ENCODE assay signal across 10 cellular contexts in genomic region chr19:50258918-50259372, GRCh38. TPM values are rescaled to one million over a fixed set of nuclear protein-coding genes. Genes with fewer than 3 reads are reported as not detected.
DNase-seq lines count a peak whose midpoint lies in the region; ATAC-seq and TF ChIP-seq lines count a peak whose summit lies in the region.
"Had no signal": no experiment of that assay in that cellular context is flagged by ENCODE, and none has a peak within 500 bp of the region (broad histone marks: within the 10 kb centered on the region; RNA-seq: fewer than 3 reads in every experiment).

No MANE protein-coding gene starts in this region.

- H2AK5ac ChIP-seq in neuronal stem cell (ENCODE audit: low read depth, low read length) = no peak overlapping the region

- no peak overlapping the region for H3K4me3 ChIP-seq in neuronal stem cell (ENCODE audit: low read length in 2 of 2)
- H3K4me3 ChIP-seq: lung had no signal

- no peaks in the 10 kb centered on the region for H3K27me3 ChIP-seq in neuronal stem cell (ENCODE audit: control insufficient read depth in 3 of 3, insufficient read depth in 3 of 3, low read depth in 1 of 3, low read length in 3 of 3)

- POLR2A ChIA-PET in RWPE1 (lab: Yijun Ruan, JAX; ENCODE audit: low non-redundant PET) = no interaction called here

- no peak overlapping the region for H3K4me2 ChIP-seq in neuronal stem cell (ENCODE audit: insufficient read depth, low read length, poor library complexity, severe bottlenecking)

- no peak overlapping the region for H3K4ac ChIP-seq in neuronal stem cell (ENCODE audit: low read length)

- H3K27ac ChIP-seq in 22Rv1 (no peak overlapping the region), RWPE1 (no peak overlapping the region), neuronal stem cell (replicated peaks; ENCODE audit: low read length) (no peak overlapping the region)

- H3K23ac ChIP-seq in neuronal stem cell (ENCODE audit: low read depth, low read length, poor library complexity) = no peak overlapping the region

- WGBS in neuronal stem cell (ENCODE audit: extremely low coverage in 2 of 2, insufficient read length in 2 of 2, insufficient replicate concordance in 1 of 2), 2 donors = no CpG with 5 or more reads among the region's 25 CpGs

- H2AFZ ChIP-seq in neuronal stem cell (ENCODE audit: low read length) = no peak overlapping the region

- no peak overlapping the region for H3K14ac ChIP-seq in neuronal stem cell (ENCODE audit: low read length)

- no peaks in the 10 kb centered on the region for H3K4me1 ChIP-seq in neuronal stem cell (ENCODE audit: control insufficient read depth in 2 of 2, insufficient read depth in 1 of 2, low read depth in 1 of 2, low read length in 2 of 2)

- no peaks in the 10 kb centered on the region for H3K79me1 ChIP-seq in neuronal stem cell (ENCODE audit: low read depth, low read length)

- ATAC-seq in left colon (peak; percentile 34), HG03460 (IDR thresholded peaks at IDR 0.05; ENCODE audit: unreplicated experiment) (no peak)

- no peak overlapping the region for H3K9ac ChIP-seq in neuronal stem cell (ENCODE audit: low read depth, low read length, poor library complexity)

- H2BK120ac ChIP-seq in neuronal stem cell (ENCODE audit: low read depth, low read length) = no peak overlapping the region

- CTCF ChIA-PET in RWPE1 (lab: Yijun Ruan, JAX) = interaction anchor here (0.5 to 1.2 kb wide), 9 partner anchors 10 to 1469 kb away, joined by 3 to 6 read pairs (median 3); no protein-coding TSS in a partner anchor

- intact Hi-C loops in left colon (cut with DNase I, micrococcal nuclease) = no loop called here

- H3K9me3 ChIP-seq in neuronal stem cell (replicated peaks in 1 of 2; ENCODE audit: control insufficient read depth in 2 of 2, insufficient read depth in 1 of 2, low read depth in 1 of 2, low read length in 2 of 2) = peaks cover 0 to 2% of the 10 kb centered on the region in 2 donors

- no peak overlapping the region for H2BK5ac ChIP-seq in neuronal stem cell (ENCODE audit: low read length)

- DNase-seq in RWPE1 (ENCODE audit: low spot score) (no peak), left colon (peak in 1 of 2 donors; percentile 29), neuronal stem cell (ENCODE audit: low spot score) (no peak), SIG-M5 treated with dmso at 0.1 percent for 504 hours (lab: John Stamatoyannopoulos, UW; ENCODE audit: unreplicated experiment) (no peak), NCI-H187 treated with DMSO at 0.1 percent for 48 hours (lab: John Stamatoyannopoulos, UW) (no peak)
- DNase-seq: SHP77 treated with DMSO at 0.1 percent for 48 hours had no signal

- H4K8ac ChIP-seq in neuronal stem cell (ENCODE audit: low read depth, low read length) = no peak overlapping the region

- H3K36me3 ChIP-seq in neuronal stem cell (replicated peaks in 1 of 2; ENCODE audit: control insufficient read depth in 2 of 2, insufficient read depth in 2 of 2, low read length in 2 of 2) = peaks cover 0 to 3% of the 10 kb centered on the region in 2 donors

- no peak overlapping the region for H4K91ac ChIP-seq in neuronal stem cell (ENCODE audit: low read depth, low read length, poor library complexity)

- H2BK15ac ChIP-seq in neuronal stem cell (ENCODE audit: low read length) = no peak overlapping the region

- no peak overlapping the region for H3K18ac ChIP-seq in neuronal stem cell (ENCODE audit: low read length)

- TF ChIP-seq CTCF in 22Rv1 (IDR thresholded peaks at IDR 0.05) = peak; percentile 78
- TF ChIP-seq CTCF in GM12872 (IDR thresholded peaks at IDR 0.05; ENCODE audit: insufficient read depth, low read depth, low read length) = peak; percentile 51
- peak; percentile 35 for TF ChIP-seq CTCF in RWPE1 (conservative IDR thresholded peaks at IDR 0.05; ENCODE audit: low read depth)

- no peak overlapping the region for H2BK12ac ChIP-seq in neuronal stem cell (ENCODE audit: low read length)

RNA-seq across cellular contexts. Expression of gene MYH14, which starts 55.5 kb away (rescaled TPM):
- 100 to 1,000 TPM; 455 to 653 TPM for total RNA-seq in left colon
- 4.1 TPM for polyA plus RNA-seq in neuronal stem cell (2013, experiment 1 of 2)
- 4.0 TPM for polyA plus RNA-seq in neuronal stem cell (2013, experiment 2 of 2)
